14 cellular contexts compared by ENCODE assay signal in genomic region chr1:2209400-2210083, GRCh38. TPM values are rescaled to one million over a fixed set of nuclear protein-coding genes. Genes with fewer than 3 reads are reported as not detected.
DNase-seq lines count a peak whose midpoint lies in the region; ATAC-seq and TF ChIP-seq lines count a peak whose summit lies in the region.
"Had no signal": no experiment of that assay in that cellular context is flagged by ENCODE, and none has a peak within 500 bp of the region (broad histone marks: within the 10 kb centered on the region; RNA-seq: fewer than 3 reads in every experiment).

No MANE protein-coding gene starts in this region.

- peaks cover 60% of the 10 kb centered on the region for H3K4me1 ChIP-seq in mammary epithelial cell (ENCODE audit: insufficient read depth, low read length)
- H3K4me1 ChIP-seq in right atrium auricular region, result peaks cover 0 to 77% of the 10 kb centered on the region in 2 donors
- peaks cover 50% of the 10 kb centered on the region for H3K4me1 ChIP-seq in rectal smooth muscle tissue (ENCODE audit: control insufficient read depth, insufficient read depth, low read length)
- peaks cover 8 to 51% of the 10 kb centered on the region in 2 donors for H3K4me1 ChIP-seq in uterus

- 97% methylated on average over 6 of the region's 18 CpGs for WGBS in mammary epithelial cell (ENCODE audit: low coverage, missing lambda C conversion rate)

- H3K4me2 ChIP-seq in mammary epithelial cell (ENCODE audit: insufficient read depth, low read depth, low read length), result no peak overlapping the region

- dilution Hi-C loops in mammary epithelial cell (cut with HindIII; ENCODE audit: low sequenced_read_pairs), result loop anchor here (10.0 kb wide), 1 partner anchor 55 kb away; no protein-coding TSS in a partner anchor

- in situ Hi-C loops in mammary epithelial cell (cut with MboI; ENCODE audit: low sequenced_read_pairs in 2 of 2), result no loop called here

- H3K27me3 Mint-ChIP-seq in MCF 10A (ENCODE audit: insufficient read depth, unreplicated experiment), result no peaks in the 10 kb centered on the region
- H3K27me3 Mint-ChIP-seq in activated T-cell treated with anti-CD3 and anti-CD28 coated beads, Interleukin-2, amount 50 U/mL, for 72 hours (ENCODE audit: low read depth), result no peaks in the 10 kb centered on the region
- H3K27me3 Mint-ChIP-seq: activated naive CD8-positive, alpha-beta T cell treated with anti-CD3 and anti-CD28 coated beads, Interleukin-2, amount 50 U/mL, for 24 hours had no signal

- H3K4me3 ChIP-seq in mammary epithelial cell (replicated peaks in 1 of 3; ENCODE audit: insufficient read depth in 1 of 3, low read depth in 2 of 3, low read length in 3 of 3), result no peak overlapping the region
- no peak overlapping the region for H3K4me3 ChIP-seq in right atrium auricular region
- H3K4me3 ChIP-seq in rectal smooth muscle tissue (ENCODE audit: low read length), result no peak overlapping the region
- H3K4me3 ChIP-seq in uterus, result no peak overlapping the region
- H3K4me3 ChIP-seq: left lung, pancreas had no signal

- DNase-seq in MCF 10A (ENCODE audit: unreplicated experiment) (no peak), mammary epithelial cell (no peak), right atrium auricular region (ENCODE audit: low spot score) (no peak), uterus (peak in 1 of 2 donors; percentile 20)
- DNase-seq in activated T-cell treated with anti-CD3 and anti-CD28 coated beads, Interleukin-2, amount 50 U/mL, for 72 hours, result no peak
- DNase-seq: activated naive CD8-positive, alpha-beta T cell treated with anti-CD3 and anti-CD28 coated beads, Interleukin-2, amount 50 U/mL, for 24 hours; NCI-H187 treated with DMSO at 0.1 percent for 48 hours; stimulated activated CD4-positive, alpha-beta T cell treated with anti-CD3 and anti-CD28 coated beads, Interleukin-2, amount 100 ng/mL, for 48 hours; stimulated activated naive CD8-positive, alpha-beta T cell treated with anti-CD3 and anti-CD28 coated beads, Interleukin-15, Interleukin-2, amounts not matched to agents 100 U/mL and 50 U/mL, for 24 hours had no signal

- intact Hi-C loops in MCF 10A (cut with micrococcal nuclease), result no loop called here
- intact Hi-C loops in mammary epithelial cell (cut with micrococcal nuclease), result loop anchor here (5.0 kb wide), 2 partner anchors 108 to 173 kb away; no protein-coding TSS in a partner anchor
- intact Hi-C loops in uterus (cut with DNase I; ENCODE audit: low total_unique reads), result no loop called here

- ATAC-seq in GM21447 (IDR thresholded peaks at IDR 0.05; ENCODE audit: unreplicated experiment), result no peak
- ATAC-seq in GM18502 (IDR thresholded peaks at IDR 0.05; ENCODE audit: poor library complexity, unreplicated experiment), result no peak
- no peak for ATAC-seq in activated T-cell treated with anti-CD3 and anti-CD28 coated beads, Interleukin-2, amount 50 U/mL, for 72 hours (replicated peaks in 1 of 2)
- ATAC-seq: activated naive CD8-positive, alpha-beta T cell treated with anti-CD3 and anti-CD28 coated beads, Interleukin-2, amount 50 U/mL, for 24 hours; left lung; pancreas; stimulated activated naive CD8-positive, alpha-beta T cell treated with anti-CD3 and anti-CD28 coated beads, Interleukin-15, Interleukin-2, amounts not matched to agents 100 U/mL and 50 U/mL, for 24 hours had no signal

- H4K20me1 ChIP-seq in mammary epithelial cell (ENCODE audit: insufficient read depth, low read length), result no peaks in the 10 kb centered on the region

- no peaks in the 10 kb centered on the region for H3K36me3 ChIP-seq in mammary epithelial cell (ENCODE audit: insufficient read depth, low read length)
- no peaks in the 10 kb centered on the region for H3K36me3 ChIP-seq in right atrium auricular region
- H3K36me3 ChIP-seq in rectal smooth muscle tissue (ENCODE audit: control insufficient read depth, insufficient read depth, low read length), result no peaks in the 10 kb centered on the region
- no peaks in the 10 kb centered on the region for H3K36me3 ChIP-seq in uterus
- H3K36me3 ChIP-seq: left lung, pancreas had no signal

- TF ChIP-seq CTCF in MCF 10A (IDR thresholded peaks at IDR 0.05; ENCODE audit: unreplicated experiment) (no peak), mammary epithelial cell (conservative IDR thresholded peaks at IDR 0.05 in 1 of 2, IDR thresholded peaks at IDR 0.05 in 1 of 2; ENCODE audit: extremely low read depth in 1 of 2, insufficient read depth in 1 of 2, low read depth in 1 of 2, low read length in 2 of 2) (no peak), right atrium auricular region (IDR thresholded peaks at IDR 0.05) (no peak), uterus (IDR thresholded peaks at IDR 0.05) (no peak)

- no TSS peak for BruUV-seq in MCF 10A (replicated peaks; lab: Mats Ljungman, UMichigan)
- BruUV-seq in mammary epithelial cell (replicated peaks; lab: Mats Ljungman, UMichigan), result no TSS peak

- no peak overlapping the region for H3K27ac Mint-ChIP-seq in MCF 10A (ENCODE audit: low read depth, unreplicated experiment)
- H3K27ac Mint-ChIP-seq in activated T-cell treated with anti-CD3 and anti-CD28 coated beads, Interleukin-2, amount 50 U/mL, for 72 hours, result no peak overlapping the region
- H3K27ac Mint-ChIP-seq: activated naive CD8-positive, alpha-beta T cell treated with anti-CD3 and anti-CD28 coated beads, Interleukin-2, amount 50 U/mL, for 24 hours had no signal

- no peak for TF ChIP-seq POLR2A in uterus (IDR thresholded peaks at IDR 0.05)

- H3K9ac ChIP-seq in mammary epithelial cell (ENCODE audit: insufficient read depth, low read length) (no peak overlapping the region), rectal smooth muscle tissue (ENCODE audit: low read length) (no peak overlapping the region)

- POLR2A ChIA-PET in MCF 10A (lab: Yijun Ruan, JAX), result interaction anchor here (0.7 to 2.8 kb wide), 8 partner anchors 14 to 182 kb away, joined by 3 to 23 read pairs (median 4); partner anchors contain the start of genes MORN1 and RER1

- H3K9me3 ChIP-seq in mammary epithelial cell (replicated peaks; ENCODE audit: insufficient read depth, low read length) (no peaks in the 10 kb centered on the region), right atrium auricular region (no peaks in the 10 kb centered on the region), uterus (no peaks in the 10 kb centered on the region)
- H3K9me3 ChIP-seq: left lung, pancreas had no signal

- H3K27me3 ChIP-seq in mammary epithelial cell (ENCODE audit: insufficient read depth, low read length) (no peaks in the 10 kb centered on the region), right atrium auricular region (no peaks in the 10 kb centered on the region), rectal smooth muscle tissue (ENCODE audit: control insufficient read depth, insufficient read depth, low read length) (no peaks in the 10 kb centered on the region), uterus (no peaks in the 10 kb centered on the region)
- H3K27me3 ChIP-seq: left lung, pancreas had no signal

- no peaks in the 10 kb centered on the region for H3K79me2 ChIP-seq in mammary epithelial cell (ENCODE audit: insufficient read depth, low read length)

- CTCF ChIA-PET in MCF 10A (lab: Yijun Ruan, JAX) (interaction anchor here (1.1 to 5.0 kb wide), 3 partner anchors 14 to 256 kb away, joined by 3 to 27 read pairs (median 4); partner anchors contain the start of gene FAAP20), mammary epithelial cell (lab: Charles Lee; ENCODE audit: low non-redundant PET) (no interaction called here)

- peaks cover 26% of the 10 kb centered on the region for H3K4me1 Mint-ChIP-seq in MCF 10A (ENCODE audit: insufficient read depth, unreplicated experiment)
- no peaks in the 10 kb centered on the region for H3K4me1 Mint-ChIP-seq in activated T-cell treated with anti-CD3 and anti-CD28 coated beads, Interleukin-2, amount 50 U/mL, for 72 hours (ENCODE audit: low read depth)

- peaks cover 6% of the 10 kb centered on the region for H3K36me3 Mint-ChIP-seq in MCF 10A (ENCODE audit: insufficient read depth, unreplicated experiment)
- H3K36me3 Mint-ChIP-seq in activated T-cell treated with anti-CD3 and anti-CD28 coated beads, Interleukin-2, amount 50 U/mL, for 72 hours (ENCODE audit: insufficient read depth in 2 of 2), result no peaks in the 10 kb centered on the region

- no peak overlapping the region for H2AFZ ChIP-seq in mammary epithelial cell (ENCODE audit: low read depth, low read length)

- H3K4me3 Mint-ChIP-seq in MCF 10A (ENCODE audit: unreplicated experiment), result peak overlapping the region; percentile 41
- H3K4me3 Mint-ChIP-seq in activated T-cell treated with anti-CD3 and anti-CD28 coated beads, Interleukin-2, amount 50 U/mL, for 72 hours, result no peak overlapping the region
- H3K4me3 Mint-ChIP-seq: activated naive CD8-positive, alpha-beta T cell treated with anti-CD3 and anti-CD28 coated beads, Interleukin-2, amount 50 U/mL, for 24 hours had no signal

- H3K27ac ChIP-seq in mammary epithelial cell (ENCODE audit: insufficient read depth, low read depth, low read length) (no peak overlapping the region), right atrium auricular region (peak overlapping the region; percentile 88 to 95), rectal smooth muscle tissue (ENCODE audit: low read depth, low read length) (peak overlapping the region; percentile 91), uterus (peak overlapping the region; percentile 93 to 98)

- H3K9me3 Mint-ChIP-seq in MCF 10A (ENCODE audit: unreplicated experiment), result no peaks in the 10 kb centered on the region
- H3K9me3 Mint-ChIP-seq in activated T-cell treated with anti-CD3 and anti-CD28 coated beads, Interleukin-2, amount 50 U/mL, for 72 hours, result no peaks in the 10 kb centered on the region
- H3K9me3 Mint-ChIP-seq: activated naive CD8-positive, alpha-beta T cell treated with anti-CD3 and anti-CD28 coated beads, Interleukin-2, amount 50 U/mL, for 24 hours had no signal

RNA-seq across cellular contexts. Expression of gene FAAP20, which starts 15.0 kb away (rescaled TPM):
- total RNA-seq in MCF 10A (2022) (75.9 and 88.8 TPM in 2 replicates), mammary epithelial cell (10 to 100 TPM; 13.5 to 70.9 TPM), right atrium auricular region (10 to 100 TPM; 18.5 to 24.3 TPM), uterus (10 to 100 TPM in 2 of 4 donors, 1 to 10 TPM in 2; 1.5 to 68.5 (median 15.4) TPM)
- polyA plus RNA-seq in mammary epithelial cell, result 11.8 TPM
- polyA minus RNA-seq in mammary epithelial cell, result 5.4 TPM
- 10 to 100 TPM; 74.6 to 80.4 TPM for total RNA-seq in activated T-cell treated with anti-CD3 and anti-CD28 coated beads, Interleukin-2, amount 50 U/mL, for 72 hours

RNA-seq across cellular contexts. Expression of gene SKI, which starts 18.6 kb away (rescaled TPM):
- total RNA-seq in MCF 10A (2022), result 42.7 and 53.7 TPM in 2 replicates
- total RNA-seq in mammary epithelial cell, result 10 to 100 TPM; 27.2 to 47.8 TPM
- polyA plus RNA-seq in mammary epithelial cell, result 10.5 TPM
- polyA minus RNA-seq in mammary epithelial cell, result 34.8 TPM
- 10 to 100 TPM; 36.7 to 57.2 TPM for total RNA-seq in right atrium auricular region
- total RNA-seq in uterus, result 100 to 1,000 TPM in 1 of 4 donors, 10 to 100 TPM in 3; 22.8 to 148 (median 34.9) TPM
- total RNA-seq in activated T-cell treated with anti-CD3 and anti-CD28 coated beads, Interleukin-2, amount 50 U/mL, for 72 hours, result 10 to 100 TPM; 28.5 to 32.3 TPM
